In genomic region chr11:12377106-12377823, GRCh38 we compare ENCODE assay signal across 1 cellular context.
A peak's percentile ranks its signal among the peaks of the same experiment; 100 is the strongest.
TF ChIP-seq lines count a peak whose summit lies in the region.

TSS of gene PARVA (plus strand) at chr11:12377571. CDS start at chr11:12377648, 77 bp downstream.

TF ChIP-seq in SK-N-SH, 30 proteins besides CTCF, POLR2A, EP300 and RAD21 (continued from another document):
- TF ChIP-seq TEAD4 (IDR thresholded peaks at IDR 0.05; ENCODE audit: borderline replicate concordance, insufficient read depth) (peak; percentile 69; the same call in 1 of the 2 replicates), CHD2 (IDR thresholded peaks at IDR 0.05; ENCODE audit: low read length, partially characterized antibody) (no peak), GABPA (IDR thresholded peaks at IDR 0.05; ENCODE audit: low read depth) (peak; percentile 51), ZBTB33 (IDR thresholded peaks at IDR 0.05; ENCODE audit: borderline replicate concordance, low read depth) (0 out of 2 replicates have a peak, but pooled peaks have one; percentile 25), ELF1 (IDR thresholded peaks at IDR 0.05) (no peak), PBX3 (IDR thresholded peaks at IDR 0.05) (no peak), EZH2phosphoT487 (IDR thresholded peaks at IDR 0.05; ENCODE audit: borderline replicate concordance, low read depth) (no peak)
